In genomic region chr9:114030364-114030763, GRCh38 we compare ENCODE assay signal across 1 cellular context.
TF ChIP-seq lines count a peak whose summit lies in the region.

No MANE protein-coding gene starts in this region.

TF ChIP-seq in K562, 482 proteins besides CTCF, POLR2A, EP300 and RAD21 (continued from another document):
- TF ChIP-seq ZBTB9 (CRISPR knock-in tag; IDR thresholded peaks at IDR 0.05) = peak; percentile 78
- no peak for TF ChIP-seq PHF20 (IDR thresholded peaks at IDR 0.05; ENCODE audit: partially characterized antibody)
- no peak for TF ChIP-seq NR2C1 (IDR thresholded peaks at IDR 0.05)
- TF ChIP-seq NR2C1 (tag; IDR thresholded peaks at IDR 0.05) = peak; percentile 77
- TF ChIP-seq ZNF780A (CRISPR knock-in tag; IDR thresholded peaks at IDR 0.05) = no peak
- TF ChIP-seq CBFA2T3 (IDR thresholded peaks at IDR 0.05) = 0 out of 2 replicates have a peak, but pooled peaks have one; percentile 14
